Comparison of ENCODE assay signal across 24 cellular contexts in the genomic region with DNA sequence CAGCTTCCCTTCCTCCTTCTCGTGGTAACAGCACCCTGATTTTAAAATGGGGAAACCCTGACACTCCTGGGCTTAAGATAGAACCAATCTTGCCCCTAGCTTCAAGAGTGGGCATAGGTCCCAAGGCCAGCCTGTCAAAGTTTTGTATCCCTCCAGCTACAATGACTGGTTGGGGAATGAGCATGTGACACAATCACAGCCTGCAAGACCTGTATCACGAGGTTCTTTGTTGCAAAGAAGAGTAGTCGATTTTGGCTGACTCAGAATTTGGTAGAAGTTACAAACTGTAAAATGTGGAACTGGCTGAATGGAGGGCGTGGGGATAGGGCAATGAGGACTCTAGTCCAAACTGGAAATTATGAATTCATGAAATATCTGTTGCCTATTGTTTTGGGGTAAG. TPM values are rescaled to one million over a fixed set of nuclear protein-coding genes. Genes with fewer than 3 reads are reported as not detected.
DNase-seq lines count a peak whose midpoint lies in the region; ATAC-seq, FAIRE-seq and TF ChIP-seq lines count a peak whose summit lies in the region.
"Had no signal": no experiment of that assay in that cellular context is flagged by ENCODE, and none has a peak within 500 bp of the region (broad histone marks: within the 10 kb centered on the region; RNA-seq: fewer than 3 reads in every experiment).

No MANE protein-coding gene starts in this region.

- intact Hi-C loops in GM12878 (cut with micrococcal nuclease; ENCODE audit: unreplicated experiment) = no loop called here

- ATAC-seq in GM12878 (no peak), GM21423 (IDR thresholded peaks at IDR 0.05; ENCODE audit: unreplicated experiment) (no peak)
- ATAC-seq: effector memory CD8-positive, alpha-beta T cell; stimulated activated naive CD8-positive, alpha-beta T cell treated with anti-CD3 and anti-CD28 coated beads, Interleukin-15, Interleukin-2, amounts not matched to agents 100 U/mL and 50 U/mL, for 24 hours had no signal

- RAD21 ChIA-PET in GM12878 (lab: Charles Lee; ENCODE audit: unreplicated experiment) = no interaction called here

- H3K9ac ChIP-seq in GM12878 (ENCODE audit: control insufficient read depth, insufficient read depth, low read length) = no peak overlapping the region

- H3K27ac ChIP-seq in GM12878 (ENCODE audit: control insufficient read depth, insufficient read depth) = no peak overlapping the region
- H3K27ac ChIP-seq: Peyer's patch had no signal

- H3K4me2 ChIP-seq in GM12878 (ENCODE audit: control insufficient read depth, insufficient read depth) = no peak overlapping the region

- DNase-seq in Ammon's horn (ENCODE audit: low spot score) (peak; percentile 16), GM12878 (ENCODE audit: low read depth, low spot score) (no peak), medulla oblongata (ENCODE audit: extremely low spot score) (peak; percentile 65), GM10266 (ENCODE audit: extremely low spot score) (no peak), NCI-H82 (lab: John Stamatoyannopoulos, UW) (no peak), GM19240 (ENCODE audit: insufficient read length, low spot score) (no peak)
- DNase-seq: ACHN; activated CD4-positive, alpha-beta T cell treated with anti-CD3 and anti-CD28 coated beads, Interleukin-2, amount 50 U/mL, for 1 hour; activated naive CD4-positive, alpha-beta T cell treated with Interleukin-2 at 50 U/mL for 16 hours; CD4-positive, alpha-beta memory T cell; DMS79; effector memory CD8-positive, alpha-beta T cell; hippocampal formation; NCI-H1092; NCI-H748 treated with DMSO at 0.1 percent for 48 hours; occipital lobe; Peyer's patch; right cardiac atrium; stimulated activated naive CD8-positive, alpha-beta T cell treated with anti-CD3 and anti-CD28 coated beads, Interleukin-15, Interleukin-2, amounts not matched to agents 100 U/mL and 50 U/mL, for 24 hours had no signal

- H2AFZ ChIP-seq in GM12878 (ENCODE audit: control insufficient read depth, low read depth, low read length) = no peak overlapping the region

- TF ChIP-seq CTCF in GM12878 (IDR thresholded peaks at IDR 0.05 in 2 of 3, conservative IDR thresholded peaks at IDR 0.05 in 1 of 3; ENCODE audit: control insufficient read depth in 2 of 3, extremely low read depth in 1 of 3, insufficient read depth in 1 of 3, low read depth in 3 of 3, low read length in 3 of 3) (no peak), GM10266 (IDR thresholded peaks at IDR 0.05; ENCODE audit: control insufficient read depth, insufficient read depth, low read depth, missing control alignments) (no peak)

- H3K36me3 ChIP-seq in GM12878 (ENCODE audit: control insufficient read depth in 2 of 2, insufficient read depth in 2 of 2, low read length in 1 of 2) = no peaks in the 10 kb centered on the region
- H3K36me3 ChIP-seq: HAP-1, Peyer's patch had no signal

- FAIRE-seq in GM12878 (lab: Jason Lieb, UNC) = peak; percentile 18
- FAIRE-seq: GM18507, keratinocyte had no signal

- H3K9me3 ChIP-seq in GM12878 (replicated peaks; ENCODE audit: control insufficient read depth, insufficient read depth, low read length) = no peaks in the 10 kb centered on the region
- H3K9me3 ChIP-seq: HAP-1, Peyer's patch had no signal

- SMC1A ChIA-PET in GM12878 (lab: Charles Lee; ENCODE audit: uncharacterized antibody, unreplicated experiment) = interaction anchor here (0.7 to 1.2 kb wide), 2 partner anchors 34 to 86 kb away, joined by 3 read pairs; no protein-coding TSS in a partner anchor

- POLR2A ChIA-PET in GM12878 (lab: Charles Lee) = no interaction called here

- no peak overlapping the region for H3K4me3 ChIP-seq in GM12878
- H3K4me3 ChIP-seq: HAP-1, Peyer's patch had no signal

- no peaks in the 10 kb centered on the region for H3K27me3 ChIP-seq in GM12878 (replicated peaks in 1 of 2; ENCODE audit: control insufficient read depth in 2 of 2, insufficient read depth in 2 of 2, low read length in 1 of 2)
- H3K27me3 ChIP-seq: Peyer's patch had no signal

- no peak for TF ChIP-seq POLR2A in GM12878 (IDR thresholded peaks at IDR 0.05; ENCODE audit: low read depth, low read length)

- no TSS peak for BruUV-seq in GM12878 (replicated peaks; lab: Mats Ljungman, UMichigan)

- no peaks in the 10 kb centered on the region for H4K20me1 ChIP-seq in GM12878 (ENCODE audit: control insufficient read depth, insufficient read depth)

- TF ChIP-seq RAD21 in Ishikawa (IDR thresholded peaks at IDR 0.05; ENCODE audit: low read depth) = no peak
- no peak for TF ChIP-seq RAD21 in GM12878 (IDR thresholded peaks at IDR 0.05; ENCODE audit: insufficient read depth, low read depth, low read length)

- in situ Hi-C loops in GM12878 (cut with MboI) = no loop called here

- TF ChIP-seq EP300 in Ishikawa (IDR thresholded peaks at IDR 0.05; ENCODE audit: borderline replicate concordance) = no peak
- TF ChIP-seq EP300 in GM12878 (IDR thresholded peaks at IDR 0.05; ENCODE audit: borderline replicate concordance in 1 of 2, control insufficient read depth in 1 of 2, low read depth in 2 of 2, low read length in 2 of 2) = no peak

- H3K4me1 ChIP-seq in GM12878 (ENCODE audit: control insufficient read depth, insufficient read depth, low read length) = no peaks in the 10 kb centered on the region
- H3K4me1 ChIP-seq: HAP-1, Peyer's patch had no signal

- H3K79me2 ChIP-seq in GM12878 (ENCODE audit: control insufficient read depth, insufficient read depth, low read length) = no peaks in the 10 kb centered on the region

- CTCF ChIA-PET in GM12878 (lab: Yijun Ruan, JAX) = interaction anchor here (0.6 to 0.8 kb wide), 2 partner anchors 207 to 228 kb away, joined by 4 read pairs; no protein-coding TSS in a partner anchor

- WGBS in GM12878 (ENCODE audit: insufficient coverage, insufficient replicate concordance, low lambda C conversion rate, missing lambda C conversion rate) = 50% methylated on average over 4 of the region's 4 CpGs

TF ChIP-seq in Ishikawa, 13 proteins besides CTCF, POLR2A, EP300 and RAD21:
- peak; percentile 47; the same call in 1 of the 2 replicates for TF ChIP-seq USF1 (IDR thresholded peaks at IDR 0.05)
- no peak for TF ChIP-seq CEBPB (IDR thresholded peaks at IDR 0.05)
- no peak for TF ChIP-seq TAF1 (IDR thresholded peaks at IDR 0.05; ENCODE audit: low read depth)
- TF ChIP-seq CREB1 (IDR thresholded peaks at IDR 0.05; ENCODE audit: low read depth) = no peak

TF ChIP-seq in GM12878, 131 proteins besides CTCF, POLR2A, EP300 and RAD21 (continues in another document):
- no peak for TF ChIP-seq HSF1 (IDR thresholded peaks at IDR 0.05; ENCODE audit: low read depth, low read length)
- no peak for TF ChIP-seq TARDBP (IDR thresholded peaks at IDR 0.05; ENCODE audit: borderline replicate concordance)

RNA-seq across cellular contexts. Expression of gene CTSK, which starts 18.7 kb away (rescaled TPM):
- total RNA-seq in GM12878 (2013; cell fraction: nucleolus; rRNA removed) = 1.6 and 2.9 TPM in 2 replicates
- total RNA-seq in GM12878 (2014; rRNA removed) (0.40 and 0.87 TPM in 2 replicates), GM12878 (2014; rRNA removed; fragmentation: Illumina TruSeq; extraction: Trizol) (0.76 and 0.88 TPM in 2 replicates), GM12878 (2021) (0.77 and 0.90 TPM in 2 replicates)
- polyA plus RNA-seq in GM12878 (2011; ENCODE audit: low read depth) = 3.2 TPM
- polyA plus RNA-seq in GM12878 (2011; rRNA removed) (1.8 and 2.2 TPM in 2 replicates), GM12878 (2014; fragmentation: Illumina TruSeq; extraction: Trizol) (1.1 TPM in 2 replicates), GM12878 (2014; fragmentation: Nextera tagmentation; extraction: Ambion mirVana) (under 1 TPM; 0.42 to 0.44 TPM), GM12878 (2014; rRNA removed) (1.9 and 3.1 TPM in 2 replicates), GM12878 (2016; fragmentation: Nextera tagmentation; extraction: Ambion mirVana) (1 to 10 TPM in 1 of 2 experiments, under 1 TPM in 1; 0.54 to 1.1 TPM)
- 1.0 and 1.4 TPM in 2 replicates for polyA plus RNA-seq in GM12878 (2011; cell fraction: cytosol; rRNA removed)
- polyA plus RNA-seq in GM12878 (2011; cell fraction: nucleus; rRNA removed) = 6.0 TPM in 2 replicates
- polyA plus RNA-seq in GM12878 (2012) = 1.4 and 2.7 TPM in 2 replicates
- polyA minus RNA-seq in GM12878 (2011; rRNA and poly(A)+ RNA removed) = 0.66 and 1.6 TPM in 2 replicates
- not detected in 2 replicates for polyA minus RNA-seq in GM12878 (2011; cell fraction: cytosol; rRNA and poly(A)+ RNA removed)
- polyA minus RNA-seq in GM12878 (2011; cell fraction: nucleus; rRNA and poly(A)+ RNA removed) = 0.60 and 1.5 TPM in 2 replicates

RNA-seq across cellular contexts. Expression of gene CTSS, which starts 23.8 kb away (rescaled TPM):
- 122 and 124 TPM in 2 replicates for total RNA-seq in GM12878 (2013; cell fraction: nucleolus; rRNA removed)
- total RNA-seq in GM12878 (2014; rRNA removed) (32.8 and 52.8 TPM in 2 replicates), GM12878 (2014; rRNA removed; fragmentation: Illumina TruSeq; extraction: Trizol) (75.1 and 75.2 TPM in 2 replicates), GM12878 (2021) (49.9 and 50.3 TPM in 2 replicates)
- polyA plus RNA-seq in GM12878 (2011; ENCODE audit: low read depth) = 51.8 TPM
- polyA plus RNA-seq in GM12878 (2011; rRNA removed) (174 and 224 TPM in 2 replicates), GM12878 (2014; fragmentation: Illumina TruSeq; extraction: Trizol) (57.7 and 77.7 TPM in 2 replicates), GM12878 (2014; fragmentation: Nextera tagmentation; extraction: Ambion mirVana) (10 to 100 TPM; 68.6 to 84.8 TPM), GM12878 (2014; rRNA removed) (52.6 and 64.0 TPM in 2 replicates), GM12878 (2016; fragmentation: Nextera tagmentation; extraction: Ambion mirVana) (10 to 100 TPM; 49.4 to 52.4 TPM)
- 87.0 TPM in 2 replicates for polyA plus RNA-seq in GM12878 (2011; cell fraction: cytosol; rRNA removed)
- polyA plus RNA-seq in GM12878 (2011; cell fraction: nucleus; rRNA removed) = 20.9 and 23.9 TPM in 2 replicates
- 75.8 and 109 TPM in 2 replicates for polyA plus RNA-seq in GM12878 (2012)
- 102 and 156 TPM in 2 replicates for polyA minus RNA-seq in GM12878 (2011; rRNA and poly(A)+ RNA removed)
- polyA minus RNA-seq in GM12878 (2011; cell fraction: cytosol; rRNA and poly(A)+ RNA removed) = 37.6 and 40.0 TPM in 2 replicates
- polyA minus RNA-seq in GM12878 (2011; cell fraction: nucleus; rRNA and poly(A)+ RNA removed) = 10.3 and 13.8 TPM in 2 replicates

Comparison
In these comparisons a context has a peak if more than half of its experiments do, and no peak if none do; other contexts are left out.
1. DNase-seq: peak in Ammon's horn (single experiment) and medulla oblongata (single experiment); none in GM12878 (single experiment), GM10266 (single experiment), NCI-H82 (single experiment) and GM19240 (single experiment).